8 cellular contexts compared by ENCODE assay signal in the genomic region with DNA sequence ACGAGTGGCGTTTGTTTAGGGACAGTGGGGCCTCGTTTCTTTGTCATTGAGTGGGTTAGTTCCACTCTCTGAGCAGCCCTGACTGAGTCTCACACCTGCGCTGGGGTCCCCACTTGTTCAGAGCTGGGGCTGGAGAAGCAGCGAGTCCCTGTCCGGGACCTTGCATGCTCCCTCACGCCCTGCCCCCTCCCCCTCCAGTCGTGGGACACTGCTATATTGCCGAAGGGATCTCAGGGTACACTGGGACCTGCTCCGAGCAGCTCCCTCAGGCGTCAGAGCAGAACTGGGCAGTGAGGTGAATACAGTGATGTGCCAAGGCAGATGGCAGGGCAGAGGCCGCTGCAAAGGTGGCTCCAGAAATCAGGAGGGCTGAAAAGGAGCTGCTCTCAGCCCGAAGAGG. TPM values are rescaled to one million over a fixed set of nuclear protein-coding genes. Genes with fewer than 3 reads are reported as not detected.
A peak's percentile ranks its signal among the peaks of the same experiment; 100 is the strongest.
DNase-seq lines count a peak whose midpoint lies in the region; ATAC-seq, FAIRE-seq and TF ChIP-seq lines count a peak whose summit lies in the region.
"Had no signal": no experiment of that assay in that cellular context is flagged by ENCODE, and none has a peak within 500 bp of the region (broad histone marks: within the 10 kb centered on the region; RNA-seq: fewer than 3 reads in every experiment).

No MANE protein-coding gene starts in this region.

- peak; percentile 19 for DNase-seq in activated naive CD8-positive, alpha-beta T cell treated with anti-CD3 and anti-CD28 coated beads for 36 hours
- DNase-seq in spleen, result peak; percentile 89
- no peak for DNase-seq in GM12891 (ENCODE audit: insufficient read length, low spot score)
- no peak for DNase-seq in NCI-H526 (lab: John Stamatoyannopoulos, UW)
- no peak for DNase-seq in RCC 7860 (ENCODE audit: low spot score)
- DNase-seq: IMR-90 had no signal

- WGBS in spleen, 5 donors, result 4 to 64% (median 42%) methylated on average over 5 to 13 of the region's 13 CpGs

- peak overlapping the region; percentile 53 to 98 (median 93) for H3K27ac ChIP-seq in spleen

- ATAC-seq in GM19397 (IDR thresholded peaks at IDR 0.05; ENCODE audit: unreplicated experiment) (peak; percentile 24), HG02970 (IDR thresholded peaks at IDR 0.05; ENCODE audit: low FRiP score, unreplicated experiment) (peak; percentile 17)

- TF ChIP-seq CTCF in spleen (IDR thresholded peaks at IDR 0.05 in 8 of 11, conservative IDR thresholded peaks at IDR 0.05 in 3 of 11), result no peak

- no peaks in the 10 kb centered on the region for H3K36me3 Mint-ChIP-seq in activated naive CD8-positive, alpha-beta T cell treated with anti-CD3 and anti-CD28 coated beads for 36 hours

- H3K4me3 Mint-ChIP-seq in activated naive CD8-positive, alpha-beta T cell treated with anti-CD3 and anti-CD28 coated beads for 36 hours, result no peak overlapping the region

- H3K36me3 ChIP-seq in spleen, result no peaks in the 10 kb centered on the region

- H3K9me3 Mint-ChIP-seq in activated naive CD8-positive, alpha-beta T cell treated with anti-CD3 and anti-CD28 coated beads for 36 hours, result no peaks in the 10 kb centered on the region

- no peaks in the 10 kb centered on the region for H3K9me3 ChIP-seq in spleen

- peak overlapping the region; percentile 44 for H3K27ac Mint-ChIP-seq in activated naive CD8-positive, alpha-beta T cell treated with anti-CD3 and anti-CD28 coated beads for 36 hours

- FAIRE-seq in GM12891 (lab: Jason Lieb, UNC) (no peak), RCC 7860 (lab: Jason Lieb, UNC) (no peak)

- peaks cover 8% of the 10 kb centered on the region for H3K27me3 Mint-ChIP-seq in activated naive CD8-positive, alpha-beta T cell treated with anti-CD3 and anti-CD28 coated beads for 36 hours

- TF ChIP-seq POLR2A in spleen (IDR thresholded peaks at IDR 0.05) (no peak), GM12891 (IDR thresholded peaks at IDR 0.05; ENCODE audit: low read depth, low read length) (no peak)

- H3K4me1 Mint-ChIP-seq in activated naive CD8-positive, alpha-beta T cell treated with anti-CD3 and anti-CD28 coated beads for 36 hours, result peaks cover 64% of the 10 kb centered on the region

- no peaks in the 10 kb centered on the region for H3K27me3 ChIP-seq in spleen (replicated peaks in 1 of 7)

- intact Hi-C loops in spleen (cut with DNase I; ENCODE audit: low total_unique reads), result no loop called here

- H3K4me1 ChIP-seq in spleen, result peaks cover 2 to 98% (median 67%) of the 10 kb centered on the region in 6 donors

- peak overlapping the region in 1 of 8 donors; percentile 59 for H3K4me3 ChIP-seq in spleen

TF ChIP-seq in GM12891, 5 proteins besides CTCF, POLR2A, EP300 and RAD21:
- no peak for TF ChIP-seq TAF1 (IDR thresholded peaks at IDR 0.05; ENCODE audit: low read depth, low read length)
- TF ChIP-seq POU2F2 (IDR thresholded peaks at IDR 0.05; ENCODE audit: low read depth, low read length), result no peak
- TF ChIP-seq SPI1 (IDR thresholded peaks at IDR 0.05; ENCODE audit: low read depth, low read length), result no peak
- no peak for TF ChIP-seq PAX5 (IDR thresholded peaks at IDR 0.05; ENCODE audit: insufficient read depth, low read length, severe bottlenecking)
- no peak for TF ChIP-seq POLR2AphosphoS5 (IDR thresholded peaks at IDR 0.05; ENCODE audit: low read depth, low read length)

RNA-seq across cellular contexts. Expression of a gene that starts 59.9 kb away (rescaled TPM):
- 100 to 1,000 TPM; 110 to 111 TPM for total RNA-seq in activated naive CD8-positive, alpha-beta T cell treated with anti-CD3 and anti-CD28 coated beads for 36 hours
- 100 to 1,000 TPM in 1 of 7 donors, 10 to 100 TPM in 6; 71.6 to 111 (median 85.8) TPM for total RNA-seq in spleen
- polyA plus RNA-seq in spleen, result 10 to 100 TPM; 21.8 to 43.3 (median 43.1) TPM
- 47.3 TPM for polyA plus RNA-seq in GM12891 (2012; ENCODE audit: low read depth, missing spikeins)

Comparison
In these comparisons a context has a peak if more than half of its experiments do, and no peak if none do; other contexts are left out.
1. DNase-seq: peak in activated naive CD8-positive, alpha-beta T cell treated with anti-CD3 and anti-CD28 coated beads for 36 hours (single experiment) and spleen (single experiment); none in GM12891 (single experiment), NCI-H526 (0 of 2) and RCC 7860 (single experiment).